ENCODE assay signal across 16 cellular contexts in genomic region chr4:163901305-163901704, GRCh38.
DNase-seq lines count a peak whose midpoint lies in the region; ATAC-seq and TF ChIP-seq lines count a peak whose summit lies in the region.
"Had no signal": no experiment of that assay in that cellular context is flagged by ENCODE, and none has a peak within 500 bp of the region (broad histone marks: within the 10 kb centered on the region; RNA-seq: fewer than 3 reads in every experiment).

No MANE protein-coding gene starts in this region.

- H3K27me3 ChIP-seq in A673 (replicated peaks; ENCODE audit: insufficient read depth, low read depth, low read length, poor library complexity) (no peaks in the 10 kb centered on the region), H7 (ENCODE audit: control insufficient read depth, insufficient read depth, low read length) (no peaks in the 10 kb centered on the region), mesendoderm (ENCODE audit: insufficient read depth, low read length, poor library complexity) (no peaks in the 10 kb centered on the region), left ventricle myocardium inferior (ENCODE audit: low read depth) (no peaks in the 10 kb centered on the region), right lobe of liver (no peaks in the 10 kb centered on the region)
- H3K27me3 ChIP-seq: BE2C had no signal

- TF ChIP-seq CTCF in A673 (conservative IDR thresholded peaks at IDR 0.05; ENCODE audit: low read depth, low read length): 0 out of 2 replicates have a peak, but pooled peaks have one; percentile 11
- TF ChIP-seq CTCF in left ventricle myocardium inferior (IDR thresholded peaks at IDR 0.05; ENCODE audit: borderline replicate concordance): no peak
- TF ChIP-seq CTCF in right lobe of liver (IDR thresholded peaks at IDR 0.05): no peak

- H3K36me3 ChIP-seq in A673 (ENCODE audit: insufficient read depth, low read length, poor library complexity, severe bottlenecking) (no peaks in the 10 kb centered on the region), H7 (replicated peaks; ENCODE audit: control insufficient read depth, insufficient read depth, low read length) (no peaks in the 10 kb centered on the region), mesendoderm (ENCODE audit: control insufficient read depth, insufficient read depth, low read length) (no peaks in the 10 kb centered on the region), left ventricle myocardium inferior (no peaks in the 10 kb centered on the region), right lobe of liver (no peaks in the 10 kb centered on the region)
- H3K36me3 ChIP-seq: BE2C had no signal

- H3K9me3 ChIP-seq in A673 (ENCODE audit: low read depth, low read length, poor library complexity, severe bottlenecking): no peaks in the 10 kb centered on the region
- H3K9me3 ChIP-seq in left ventricle myocardium inferior (replicated peaks): peaks cover 15% of the 10 kb centered on the region
- H3K9me3 ChIP-seq in right lobe of liver: no peaks in the 10 kb centered on the region
- H3K9me3 ChIP-seq: BE2C, Caco-2 had no signal

- ATAC-seq in right lobe of liver: no peak
- ATAC-seq: HepG2 had no signal

- H3K23ac ChIP-seq in mesendoderm (ENCODE audit: low read length): no peak overlapping the region

- no peak overlapping the region for H2BK5ac ChIP-seq in mesendoderm (ENCODE audit: low read length)

- BruUV-seq in A673 (replicated peaks; lab: Mats Ljungman, UMichigan): no TSS peak

- CTCF ChIA-PET in A673 (lab: Charles Lee): no interaction called here

- H3K4ac ChIP-seq in mesendoderm (ENCODE audit: low read depth, low read length): no peak overlapping the region

- POLR2A ChIA-PET in A673 (lab: Charles Lee; ENCODE audit: low non-redundant PET): no interaction called here

- H4K8ac ChIP-seq in mesendoderm (ENCODE audit: low read depth, low read length): no peak overlapping the region

- no peaks in the 10 kb centered on the region for H3K79me2 ChIP-seq in mesendoderm (ENCODE audit: control insufficient read depth, insufficient read depth, low read length)

- H2AK5ac ChIP-seq in mesendoderm (ENCODE audit: low read length): no peak overlapping the region

- no peaks in the 10 kb centered on the region for H3K79me1 ChIP-seq in mesendoderm (ENCODE audit: low read length)

- H3K4me3 ChIP-seq in A673 (ENCODE audit: low read depth, low read length, poor library complexity, severe bottlenecking) (no peak overlapping the region), H7 (ENCODE audit: insufficient read depth, low read depth, low read length) (no peak overlapping the region), mesendoderm (ENCODE audit: low read length) (no peak overlapping the region), left ventricle myocardium inferior (no peak overlapping the region), right lobe of liver (no peak overlapping the region)

- no peak overlapping the region for H4K5ac ChIP-seq in mesendoderm (ENCODE audit: low read length)

- H3K9ac ChIP-seq in mesendoderm (ENCODE audit: low read length): no peak overlapping the region

- DNase-seq in A673 (ENCODE audit: low spot score): no peak
- DNase-seq in H7: peak; percentile 15
- DNase-seq in NAMALWA (ENCODE audit: low spot score): peak; percentile 8
- peak; percentile 8 for DNase-seq in mesendoderm
- no peak for DNase-seq in left ventricle myocardium inferior
- DNase-seq in NCI-H2171 treated with DMSO at 0.1 percent for 48 hours (lab: John Stamatoyannopoulos, UW): no peak
- DNase-seq in right lobe of liver: no peak
- DNase-seq: ACHN; BE2C; C1 segment of cervical spinal cord; Caco-2; CD4-positive, alpha-beta T cell; DMS79 treated with DMSO at 0.1 percent for 48 hours; GF-D8; KBM-7 had no signal

- no peak overlapping the region for H2BK120ac ChIP-seq in mesendoderm (ENCODE audit: low read depth, low read length)

- H2BK15ac ChIP-seq in mesendoderm (replicated peaks; ENCODE audit: low read depth): no peak overlapping the region

- TF ChIP-seq POLR2A in right lobe of liver (IDR thresholded peaks at IDR 0.05): no peak

- H3K56ac ChIP-seq in mesendoderm (ENCODE audit: low read length): no peak overlapping the region

- no peak overlapping the region for H3K18ac ChIP-seq in mesendoderm (ENCODE audit: low read length)

- no peak overlapping the region for H3K27ac ChIP-seq in A673 (ENCODE audit: low read depth, low read length, poor library complexity, severe bottlenecking)
- no peak overlapping the region for H3K27ac ChIP-seq in mesendoderm (ENCODE audit: low read depth, low read length)
- no peak overlapping the region for H3K27ac ChIP-seq in left ventricle myocardium inferior (replicated peaks)
- H3K27ac ChIP-seq in right lobe of liver: no peak overlapping the region

- no CpG with 5 or more reads among the region's 1 CpG for WGBS in mesendoderm (ENCODE audit: extremely low coverage, insufficient coverage, low lambda C conversion rate)
- 5% methylated on average over 1 of the region's 1 CpG for WGBS in right lobe of liver (ENCODE audit: insufficient coverage, low coverage, low lambda C conversion rate, missing lambda C conversion rate)

- intact Hi-C loops in A673 (cut with micrococcal nuclease; ENCODE audit: unreplicated experiment) (no loop called here), left ventricle myocardium inferior (cut with micrococcal nuclease) (no loop called here), right lobe of liver (cut with DNase I) (no loop called here)

- H3K4me2 ChIP-seq in mesendoderm (ENCODE audit: low read length): no peak overlapping the region

- H3K4me1 ChIP-seq in A673 (ENCODE audit: insufficient read depth, low read length, poor library complexity, severe bottlenecking) (no peaks in the 10 kb centered on the region), mesendoderm (ENCODE audit: control insufficient read depth, low read depth, low read length) (no peaks in the 10 kb centered on the region), left ventricle myocardium inferior (no peaks in the 10 kb centered on the region), right lobe of liver (no peaks in the 10 kb centered on the region)
- H3K4me1 ChIP-seq: BE2C, Caco-2 had no signal

Comparison
In these comparisons a context has a peak if more than half of its experiments do, and no peak if none do; other contexts are left out.
1. DNase-seq: peak in H7 (single experiment), NAMALWA (single experiment) and mesendoderm (single experiment); none in A673 (single experiment), left ventricle myocardium inferior (single experiment), NCI-H2171 treated with DMSO at 0.1 percent for 48 hours (single experiment) and right lobe of liver (0 of 3).